In genomic region chr18:23501626-23502025, GRCh38 we compare ENCODE assay signal across 1 cellular context.
A peak's percentile ranks its signal among the peaks of the same experiment; 100 is the strongest.
TF ChIP-seq lines count a peak whose summit lies in the region.

No MANE protein-coding gene starts in this region.

TF ChIP-seq in IMR-90, 13 proteins besides CTCF, POLR2A, EP300 and RAD21:
- TF ChIP-seq CEBPB (IDR thresholded peaks at IDR 0.05; ENCODE audit: low read depth, low read length), result peak; percentile 42; the same call in 1 of the 2 replicates
- TF ChIP-seq SMC3 (IDR thresholded peaks at IDR 0.05; ENCODE audit: low read depth, low read length), result no peak
- no peak for TF ChIP-seq ELK1 (IDR thresholded peaks at IDR 0.05; ENCODE audit: borderline replicate concordance, low read depth, low read length)
TF ChIP-seq in IMR-90: peak in this region for 1.
